ENCODE assay signal across 8 cellular contexts in the genomic region with DNA sequence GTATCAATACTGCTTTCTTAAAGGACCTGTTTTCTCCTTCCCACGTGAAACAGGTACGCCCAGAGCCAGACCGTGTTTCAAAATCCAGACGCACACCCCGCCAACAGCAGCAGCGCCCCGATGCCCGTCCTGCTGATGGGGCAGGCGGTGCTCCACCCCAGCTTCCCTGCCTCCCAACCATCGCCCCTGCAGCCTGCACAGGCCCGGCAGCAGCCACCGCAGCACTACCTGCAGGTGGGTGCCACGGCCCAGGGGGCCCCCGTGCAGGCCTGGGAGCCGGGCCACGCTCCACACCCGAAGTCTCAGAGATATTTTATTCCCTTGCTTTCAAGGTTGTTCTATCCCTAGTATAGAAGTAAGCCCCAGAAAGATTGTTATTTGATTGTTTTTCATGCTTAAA.
"Had no signal": no experiment of that assay in that cellular context is flagged by ENCODE, and none has a peak within 500 bp of the region (broad histone marks: within the 10 kb centered on the region; RNA-seq: fewer than 3 reads in every experiment).

No MANE protein-coding gene starts in this region.

- FAIRE-seq: G401.6, GM12878, GM12891, GM12892, GM18507, GM19239 had no signal

- DNase-seq: GDM1, GF-D8 had no signal

- H3K4me3 ChIP-seq: GM12878 had no signal

- ATAC-seq: GM12878 had no signal
